Comparison of ENCODE assay signal across 28 cellular contexts in the genomic region with DNA sequence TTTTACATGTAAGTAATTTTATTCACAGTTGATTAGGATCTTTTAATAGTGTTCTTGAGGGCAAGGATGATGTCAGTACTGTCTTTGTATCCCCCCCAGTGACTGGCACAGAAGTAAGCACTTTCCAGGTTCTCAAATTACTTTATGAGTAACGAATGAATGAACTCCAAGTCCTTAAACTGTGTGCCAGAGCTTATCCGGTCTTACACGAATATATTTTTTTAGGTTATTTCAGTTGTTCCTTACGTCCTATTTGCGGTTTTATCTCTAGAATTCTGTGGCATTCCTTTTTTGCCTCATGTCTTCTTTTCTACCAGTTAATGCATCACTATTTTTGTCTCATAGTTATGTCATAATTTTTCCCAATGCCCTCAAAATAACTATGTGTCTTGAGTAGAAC.
DNase-seq lines count a peak whose midpoint lies in the region; ATAC-seq and TF ChIP-seq lines count a peak whose summit lies in the region.
"Had no signal": no experiment of that assay in that cellular context is flagged by ENCODE, and none has a peak within 500 bp of the region (broad histone marks: within the 10 kb centered on the region; RNA-seq: fewer than 3 reads in every experiment).

No MANE protein-coding gene starts in this region.

- H3K9me2 ChIP-seq in PC-3 (replicated peaks; ENCODE audit: low read length), result no peaks in the 10 kb centered on the region

- H3K4me3 Mint-ChIP-seq in stimulated activated memory B cell treated with anti-CD40 and anti-IgM and Interleukin-4, amounts not matched to agents 10 μg/mL and 1 μg/mL and 100 μg/mL, for 72 hours, result no peak overlapping the region
- H3K4me3 Mint-ChIP-seq: activated CD4-positive, alpha-beta memory T cell treated with anti-CD3 and anti-CD28 coated beads, Interleukin-2, amount 10 ng/mL, durations not matched to agents 7 days and 5 days; activated naive CD4-positive, alpha-beta T cell treated with anti-CD3 and anti-CD28 coated beads, Interleukin-2, amount 50 U/mL, for 24 hours; activated T-helper 17 cell treated with anti-CD3 and anti-CD28 coated beads, Interleukin-2, amount 50 U/mL, for 72 hours; central memory CD8-positive, alpha-beta T cell; dendritic cell treated with granulocyte-macrophage colony-stimulating factor and Interleukin-4, amounts not matched to agents 40 ng/mL and 50 ng/mL, for 4 days; nephron; T-helper 17 cell had no signal

- no TSS peak for BruUV-seq in PC-3 (replicated peaks; lab: Mats Ljungman, UMichigan)

- intact Hi-C loops in PC-3 (cut with micrococcal nuclease), result no loop called here
- intact Hi-C loops in left lung (cut with DNase I), result no loop called here

- H3K27ac Mint-ChIP-seq in stimulated activated memory B cell treated with anti-CD40 and anti-IgM and Interleukin-4, amounts not matched to agents 10 μg/mL and 1 μg/mL and 100 μg/mL, for 72 hours, result no peak overlapping the region
- H3K27ac Mint-ChIP-seq: activated CD4-positive, alpha-beta memory T cell treated with anti-CD3 and anti-CD28 coated beads, Interleukin-2, amount 10 ng/mL, durations not matched to agents 7 days and 5 days; activated naive CD4-positive, alpha-beta T cell treated with anti-CD3 and anti-CD28 coated beads, Interleukin-2, amount 50 U/mL, for 24 hours; activated T-helper 17 cell treated with anti-CD3 and anti-CD28 coated beads, Interleukin-2, amount 50 U/mL, for 72 hours; dendritic cell treated with granulocyte-macrophage colony-stimulating factor and Interleukin-4, amounts not matched to agents 40 ng/mL and 50 ng/mL, for 4 days; nephron; T-helper 17 cell had no signal

- no peaks in the 10 kb centered on the region for H3K4me1 ChIP-seq in PC-3 (ENCODE audit: insufficient read depth, low read length)
- H3K4me1 ChIP-seq in skeletal muscle satellite cell (ENCODE audit: control insufficient read depth, insufficient read depth, low read length), result peaks cover 27% of the 10 kb centered on the region
- no peaks in the 10 kb centered on the region for H3K4me1 ChIP-seq in left lung
- H3K4me1 ChIP-seq: lower lobe of right lung, right atrium auricular region had no signal

- H3K4me2 ChIP-seq in PC-3 (ENCODE audit: low read length), result no peak overlapping the region
- no peak overlapping the region for H3K4me2 ChIP-seq in skeletal muscle satellite cell (ENCODE audit: low read length)

- POLR2A ChIA-PET in PC-3 (lab: Charles Lee; ENCODE audit: unreplicated experiment) (no interaction called here), GM10248 (lab: Yijun Ruan, JAX) (no interaction called here)

- no peaks in the 10 kb centered on the region for H3K36me3 Mint-ChIP-seq in stimulated activated memory B cell treated with anti-CD40 and anti-IgM and Interleukin-4, amounts not matched to agents 10 μg/mL and 1 μg/mL and 100 μg/mL, for 72 hours
- H3K36me3 Mint-ChIP-seq: activated naive CD4-positive, alpha-beta T cell treated with anti-CD3 and anti-CD28 coated beads, Interleukin-2, amount 50 U/mL, for 24 hours had no signal

- H3K4me1 Mint-ChIP-seq in stimulated activated memory B cell treated with anti-CD40 and anti-IgM and Interleukin-4, amounts not matched to agents 10 μg/mL and 1 μg/mL and 100 μg/mL, for 72 hours, result no peaks in the 10 kb centered on the region
- H3K4me1 Mint-ChIP-seq: activated CD4-positive, alpha-beta memory T cell treated with anti-CD3 and anti-CD28 coated beads, Interleukin-2, amount 10 ng/mL, durations not matched to agents 7 days and 5 days; activated T-helper 17 cell treated with anti-CD3 and anti-CD28 coated beads, Interleukin-2, amount 50 U/mL, for 72 hours; central memory CD8-positive, alpha-beta T cell; T-helper 17 cell had no signal

- TF ChIP-seq CTCF in PC-3 (conservative IDR thresholded peaks at IDR 0.05; ENCODE audit: low read depth, low read length), result no peak
- TF ChIP-seq CTCF in GM10248 (IDR thresholded peaks at IDR 0.05; ENCODE audit: control extremely low read depth, extremely low read depth, low read depth, missing control alignments), result no peak
- no peak for TF ChIP-seq CTCF in left lung (IDR thresholded peaks at IDR 0.05)

- H4K20me1 ChIP-seq in PC-3 (ENCODE audit: low read length), result no peaks in the 10 kb centered on the region

- ATAC-seq in PC-3, result no peak
- no peak for ATAC-seq in stimulated activated memory B cell treated with anti-CD40 and anti-IgM and Interleukin-4, amounts not matched to agents 10 μg/mL and 1 μg/mL and 100 μg/mL, for 72 hours
- ATAC-seq in left lung, result no peak
- ATAC-seq: activated T-helper 17 cell treated with anti-CD3 and anti-CD28 coated beads, Interleukin-2, amount 50 U/mL, for 72 hours; lower lobe of right lung; Right ventricle myocardium inferior; SK-N-SH treated with all-trans-retinoic acid at 6 μM for 48 hours; T-helper 17 cell had no signal

- no peak overlapping the region for H3K4me3 ChIP-seq in PC-3 (ENCODE audit: low read length)
- no peak overlapping the region for H3K4me3 ChIP-seq in skeletal muscle satellite cell (ENCODE audit: low read length)
- no peak overlapping the region for H3K4me3 ChIP-seq in left lung
- H3K4me3 ChIP-seq: lower lobe of right lung, right atrium auricular region had no signal

- no peaks in the 10 kb centered on the region for H3F3A ChIP-seq in PC-3 (ENCODE audit: low read length, unreplicated experiment)

- CTCF ChIA-PET in PC-3 (lab: Charles Lee), result no interaction called here
- CTCF ChIA-PET in GM10248 (lab: Yijun Ruan, JAX), result no interaction called here

- no peak overlapping the region for H3K27ac ChIP-seq in PC-3 (ENCODE audit: low read length)
- H3K27ac ChIP-seq in left lung, result no peak overlapping the region
- H3K27ac ChIP-seq: 22Rv1, lower lobe of right lung, right atrium auricular region had no signal

- no peak overlapping the region for H3K9ac ChIP-seq in PC-3 (ENCODE audit: low read length)
- H3K9ac ChIP-seq in skeletal muscle satellite cell (ENCODE audit: low read depth, low read length), result peak overlapping the region; percentile 18

- DNase-seq in DMS 273 (lab: John Stamatoyannopoulos, UW; ENCODE audit: unreplicated experiment) (peak; percentile 24), DMS 273 treated with DMSO at 0.1 percent for 48 hours (lab: John Stamatoyannopoulos, UW) (no peak), PC-3 (peak; percentile 4), fibroblast of gingiva (ENCODE audit: low read depth) (peak; percentile 58), GM10248 (ENCODE audit: extremely low spot score) (no peak), left lung (no peak)
- DNase-seq: activated CD4-positive, alpha-beta memory T cell treated with anti-CD3 and anti-CD28 coated beads, Interleukin-2, amount 10 ng/mL, durations not matched to agents 7 days and 5 days; activated CD4-positive, CD25-positive, alpha-beta regulatory T cell treated with anti-CD3 and anti-CD28 coated beads, Interleukin-2, amount 50 U/mL, for 72 hours; aorta; IMR-90; lower lobe of right lung; NCI-H1417; NCI-H2029 treated with DMSO at 0.1 percent for 48 hours; NCI-H82; stimulated activated CD4-positive, alpha-beta T cell treated with anti-CD3 and anti-CD28 coated beads, Interleukin-4, amount 100 ng/mL, for 4 hours; stimulated activated naive CD4-positive, alpha-beta T cell; T-helper 17 cell had no signal

- H3K27me3 ChIP-seq in PC-3 (ENCODE audit: low read length) (peaks cover 12% of the 10 kb centered on the region), skeletal muscle satellite cell (ENCODE audit: control insufficient read depth, insufficient read depth, low read length) (no peaks in the 10 kb centered on the region), left lung (no peaks in the 10 kb centered on the region)
- H3K27me3 ChIP-seq: right atrium auricular region had no signal

- no peak overlapping the region for H2AFZ ChIP-seq in PC-3 (ENCODE audit: low read length)

- no peaks in the 10 kb centered on the region for H3K9me3 Mint-ChIP-seq in stimulated activated memory B cell treated with anti-CD40 and anti-IgM and Interleukin-4, amounts not matched to agents 10 μg/mL and 1 μg/mL and 100 μg/mL, for 72 hours
- H3K9me3 Mint-ChIP-seq: activated naive CD4-positive, alpha-beta T cell treated with anti-CD3 and anti-CD28 coated beads, Interleukin-2, amount 50 U/mL, for 24 hours; activated T-helper 17 cell treated with anti-CD3 and anti-CD28 coated beads, Interleukin-2, amount 50 U/mL, for 72 hours; central memory CD8-positive, alpha-beta T cell; dendritic cell treated with granulocyte-macrophage colony-stimulating factor and Interleukin-4, amounts not matched to agents 40 ng/mL and 50 ng/mL, for 4 days; nephron had no signal

- H3K36me3 ChIP-seq in PC-3 (ENCODE audit: low read depth, low read length) (no peaks in the 10 kb centered on the region), skeletal muscle satellite cell (ENCODE audit: insufficient read depth, low read length) (no peaks in the 10 kb centered on the region), left lung (no peaks in the 10 kb centered on the region)
- H3K36me3 ChIP-seq: lower lobe of right lung, right atrium auricular region had no signal

- H3K27me3 Mint-ChIP-seq in stimulated activated memory B cell treated with anti-CD40 and anti-IgM and Interleukin-4, amounts not matched to agents 10 μg/mL and 1 μg/mL and 100 μg/mL, for 72 hours, result peaks cover 8% of the 10 kb centered on the region
- H3K27me3 Mint-ChIP-seq: activated naive CD4-positive, alpha-beta T cell treated with anti-CD3 and anti-CD28 coated beads, Interleukin-2, amount 50 U/mL, for 24 hours; activated T-helper 17 cell treated with anti-CD3 and anti-CD28 coated beads, Interleukin-2, amount 50 U/mL, for 72 hours; dendritic cell treated with granulocyte-macrophage colony-stimulating factor and Interleukin-4, amounts not matched to agents 40 ng/mL and 50 ng/mL, for 4 days had no signal

- no peaks in the 10 kb centered on the region for H3K79me2 ChIP-seq in PC-3 (ENCODE audit: low read length)

- H3K9me3 ChIP-seq in PC-3 (ENCODE audit: low read length), result no peaks in the 10 kb centered on the region
- H3K9me3 ChIP-seq in skeletal muscle satellite cell (replicated peaks; ENCODE audit: low read length), result peaks cover 5% of the 10 kb centered on the region
- H3K9me3 ChIP-seq in left lung, result no peaks in the 10 kb centered on the region
- H3K9me3 ChIP-seq: lower lobe of right lung, right atrium auricular region had no signal

Comparison
In these comparisons a context has a peak if more than half of its experiments do, and no peak if none do; other contexts are left out.
1. DNase-seq: peak in DMS 273 (single experiment), PC-3 (single experiment) and fibroblast of gingiva (single experiment); none in DMS 273 treated with DMSO at 0.1 percent for 48 hours (single experiment), GM10248 (single experiment) and left lung (0 of 2).